Comparison of ENCODE assay signal across 8 cellular contexts in the genomic region with DNA sequence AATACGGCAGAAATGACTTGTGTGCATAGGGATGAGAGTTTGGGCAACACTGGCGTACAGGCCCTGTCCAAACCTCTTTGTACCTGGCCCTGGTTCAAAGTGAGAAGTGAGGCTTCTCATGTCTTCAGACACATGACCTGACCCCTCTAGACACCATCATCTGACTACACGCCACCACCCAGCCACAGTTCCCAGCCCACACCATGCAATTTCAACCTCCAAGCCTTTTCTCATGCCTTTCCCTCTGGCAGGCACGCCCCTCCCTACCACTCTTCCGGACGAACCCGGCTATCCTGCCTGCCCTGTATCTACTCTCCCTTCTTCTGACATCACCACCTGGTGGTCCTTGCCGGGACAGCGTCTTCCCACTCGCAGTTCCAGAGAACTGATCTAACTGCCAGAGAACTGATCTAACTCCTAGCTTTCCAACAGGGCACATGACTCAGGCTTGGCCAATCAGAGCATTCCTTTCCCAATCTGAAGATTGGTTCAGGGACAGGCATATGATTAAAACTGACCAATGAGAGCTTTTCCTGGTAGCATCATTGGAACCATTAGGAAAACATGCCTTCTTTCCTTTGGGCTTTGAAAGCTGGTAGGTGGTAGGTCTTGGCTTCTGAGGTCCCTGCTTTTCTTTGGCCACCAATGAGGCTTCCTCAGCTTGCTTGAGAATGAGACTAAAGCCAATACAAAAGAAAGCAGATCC. TPM values are rescaled to one million over a fixed set of nuclear protein-coding genes. Genes with fewer than 3 reads are reported as not detected.
DNase-seq lines count a peak whose midpoint lies in the region; ATAC-seq and TF ChIP-seq lines count a peak whose summit lies in the region.

No MANE protein-coding gene starts in this region.

- 28 to 31% methylated on average over 10 of the region's 10 CpGs for WGBS in thyroid gland, 2 donors

- DNase-seq in A172 (ENCODE audit: low spot score) (peak; percentile 91), NCI-H226 (peak; percentile 89), erythroblast (lab: John Stamatoyannopoulos, UW) (peak; percentile 56 to 61), thyroid gland (peak; percentile 59 to 62)
- peak; percentile 48 for DNase-seq in activated CD4-positive, alpha-beta T cell treated with anti-CD3 and anti-CD28 coated beads, Interleukin-2, amount 50 U/mL, for 1 hour

- peaks cover 0 to 3% of the 10 kb centered on the region in 2 donors for H3K27me3 ChIP-seq in mucosa of rectum (ENCODE audit: control insufficient read depth in 2 of 2, insufficient read depth in 2 of 2, low read length in 2 of 2)
- H3K27me3 ChIP-seq in thyroid gland: no peaks in the 10 kb centered on the region

- no peaks in the 10 kb centered on the region for H3K9me3 ChIP-seq in mucosa of rectum (ENCODE audit: control insufficient read depth in 2 of 2, low read length in 2 of 2)
- H3K9me3 ChIP-seq in thyroid gland: no peaks in the 10 kb centered on the region

- no peaks in the 10 kb centered on the region for H3K36me3 ChIP-seq in mucosa of rectum (ENCODE audit: control insufficient read depth in 2 of 2, insufficient read depth in 2 of 2, low read length in 2 of 2)
- no peaks in the 10 kb centered on the region for H3K36me3 ChIP-seq in thyroid gland

- H3K4me1 ChIP-seq in mucosa of rectum (ENCODE audit: control insufficient read depth in 2 of 2, insufficient read depth in 2 of 2, low read length in 2 of 2) (peaks cover 0 to 4% of the 10 kb centered on the region in 2 donors), thyroid gland (peaks cover 0 to 6% of the 10 kb centered on the region in 2 donors)

- peak; percentile 43 for ATAC-seq in HG02852 (IDR thresholded peaks at IDR 0.05; ENCODE audit: unreplicated experiment)

- no peak overlapping the region for H3K9ac ChIP-seq in mucosa of rectum (ENCODE audit: low read depth in 1 of 2, low read length in 2 of 2)

- H3K27ac ChIP-seq in mucosa of rectum (ENCODE audit: low read depth in 2 of 2, low read length in 2 of 2) (peak overlapping the region; percentile 9 to 61), thyroid gland (peak overlapping the region in 1 of 3 donors; percentile 22)

- TF ChIP-seq POLR2A in erythroblast (IDR thresholded peaks at IDR 0.05; ENCODE audit: low read length) (no peak), thyroid gland (IDR thresholded peaks at IDR 0.05) (no peak)

- TF ChIP-seq CTCF in GM12872 (IDR thresholded peaks at IDR 0.05; ENCODE audit: insufficient read depth, low read depth, low read length) (peak; percentile 63), thyroid gland (IDR thresholded peaks at IDR 0.05) (peak in 4 of 6 experiments; percentile 28 to 54 (median 47))

- intact Hi-C loops in thyroid gland (cut with DNase I): loop anchor here (5.0 kb wide), 1 partner anchor 77 kb away; no protein-coding TSS in a partner anchor

- peak overlapping the region in 1 of 2 donors; percentile 16 for H3K4me3 ChIP-seq in mucosa of rectum (ENCODE audit: low read length in 2 of 2)
- H3K4me3 ChIP-seq in thyroid gland (replicated peaks in 1 of 3): no peak overlapping the region

RNA-seq across cellular contexts. Expression of gene IL21R, which starts 27.0 kb away (rescaled TPM):
- total RNA-seq in A172 (2014; rRNA removed; shearing (Covaris generic)): 1.3 and 6.6 TPM in 2 replicates
- total RNA-seq in thyroid gland: under 1 TPM; 0.11 to 0.88 (median 0.32) TPM
